8 cellular contexts compared by ENCODE assay signal in genomic region chr11:22829231-22830081, GRCh38. TPM values are rescaled to one million over a fixed set of nuclear protein-coding genes. Genes with fewer than 3 reads are reported as not detected.
DNase-seq lines count a peak whose midpoint lies in the region; ATAC-seq and TF ChIP-seq lines count a peak whose summit lies in the region.

A gene with protein sequence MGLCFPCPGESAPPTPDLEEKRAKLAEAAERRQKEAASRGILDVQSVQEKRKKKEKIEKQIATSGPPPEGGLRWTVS (minus strand): TSS chr11:22829801. CDS start chr11:22829748, 53 bp downstream.

- no CpG with 5 or more reads among the region's 79 CpGs for WGBS in iPS DF 6.9 (ENCODE audit: insufficient coverage, insufficient read length)

- H3K36me3 ChIP-seq in brain microvascular endothelial cell (replicated peaks): peaks cover 2% of the 10 kb centered on the region
- no peaks in the 10 kb centered on the region for H3K36me3 ChIP-seq in iPS DF 6.9 (ENCODE audit: control insufficient read depth, insufficient read depth, low read length)
- peaks cover 0 to 21% of the 10 kb centered on the region in 2 donors for H3K36me3 ChIP-seq in gastrocnemius medialis

- H3K4me1 ChIP-seq in iPS DF 6.9 (ENCODE audit: control insufficient read depth, insufficient read depth, low read length): no peaks in the 10 kb centered on the region
- H3K4me1 ChIP-seq in gastrocnemius medialis: peaks cover 4 to 6% of the 10 kb centered on the region in 2 donors

- in situ Hi-C loops in brain microvascular endothelial cell (cut with HindIII; ENCODE audit: low pct_ligation_motif_present, low sequenced_read_pairs) (no loop called here), gastrocnemius medialis (cut with MboI; ENCODE audit: low sequenced_read_pairs in 4 of 4) (no loop called here)

- intact Hi-C loops in gastrocnemius medialis (cut with DNase I; ENCODE audit: low total_unique reads): loop anchor here (5.0 to 10.0 kb wide), 2 partner anchors 165 to 202 kb away; partner anchors contain the start of genes FANCF and GAS2

- TF ChIP-seq CTCF in brain microvascular endothelial cell (IDR thresholded peaks at IDR 0.05; ENCODE audit: low read depth, low read length, missing control alignments) (peak; percentile 81), gastrocnemius medialis (IDR thresholded peaks at IDR 0.05 in 4 of 5, conservative IDR thresholded peaks at IDR 0.05 in 1 of 5) (peak in 4 of 5 experiments; percentile 14 to 74 (median 57))

- DNase-seq in NK-92 (lab: John Stamatoyannopoulos, UW; ENCODE audit: unreplicated experiment) (peak; percentile 28), NCI-H2081 treated with DMSO at 0.1 percent for 48 hours (lab: John Stamatoyannopoulos, UW) (peak; percentile 85), UCSD-AML1 (lab: John Stamatoyannopoulos, UW; ENCODE audit: unreplicated experiment) (peak; percentile 97), brain microvascular endothelial cell (peak; percentile 83), iPS DF 6.9 (ENCODE audit: low read depth, low spot score) (peak; percentile 79), gastrocnemius medialis (peak; percentile 88 to 91)
- DNase-seq in NK-92 treated with Interleukin-12 subunit alpha and Interleukin-12 subunit beta, amount 100 ng/mL, for 24 hours (lab: John Stamatoyannopoulos, UW): no peak

- ATAC-seq in HG02981 (IDR thresholded peaks at IDR 0.05; ENCODE audit: unreplicated experiment): peak; percentile 90
- ATAC-seq in gastrocnemius medialis: peak; percentile 92 to 95

- peak within 1 kb of the TSS; percentile 1 for H3K27ac ChIP-seq in brain microvascular endothelial cell
- H3K27ac ChIP-seq in iPS DF 6.9 (ENCODE audit: low read length): no peak within 1 kb of the TSS
- peak within 1 kb of the TSS; percentile 86 to 92 (median 88) for H3K27ac ChIP-seq in gastrocnemius medialis

- H3K4me3 ChIP-seq in brain microvascular endothelial cell (ENCODE audit: low read depth, low read length): peak within 1 kb of the TSS; percentile 93
- H3K4me3 ChIP-seq in iPS DF 6.9 (ENCODE audit: low read length): peak within 1 kb of the TSS; percentile 80; the same call in 1 of the 2 replicates
- H3K4me3 ChIP-seq in gastrocnemius medialis: peak within 1 kb of the TSS; percentile 78 to 92 (median 86)

- H3K9me3 ChIP-seq in iPS DF 6.9 (ENCODE audit: control insufficient read depth, insufficient read depth, low read length): no peaks in the 10 kb centered on the region
- no peaks in the 10 kb centered on the region for H3K9me3 ChIP-seq in gastrocnemius medialis

- peak; percentile 80 to 81 for TF ChIP-seq POLR2A in gastrocnemius medialis (IDR thresholded peaks at IDR 0.05)

- H3K27me3 ChIP-seq in brain microvascular endothelial cell (replicated peaks) (no peaks in the 10 kb centered on the region), iPS DF 6.9 (ENCODE audit: control insufficient read depth, insufficient read depth, low read length) (no peaks in the 10 kb centered on the region), gastrocnemius medialis (no peaks in the 10 kb centered on the region)

RNA-seq across cellular contexts. Expression of the gene that starts here (rescaled TPM):
- total RNA-seq in gastrocnemius medialis: 10 to 100 TPM; 10.2 to 22.0 (median 14.6) TPM
